In the genomic region with DNA sequence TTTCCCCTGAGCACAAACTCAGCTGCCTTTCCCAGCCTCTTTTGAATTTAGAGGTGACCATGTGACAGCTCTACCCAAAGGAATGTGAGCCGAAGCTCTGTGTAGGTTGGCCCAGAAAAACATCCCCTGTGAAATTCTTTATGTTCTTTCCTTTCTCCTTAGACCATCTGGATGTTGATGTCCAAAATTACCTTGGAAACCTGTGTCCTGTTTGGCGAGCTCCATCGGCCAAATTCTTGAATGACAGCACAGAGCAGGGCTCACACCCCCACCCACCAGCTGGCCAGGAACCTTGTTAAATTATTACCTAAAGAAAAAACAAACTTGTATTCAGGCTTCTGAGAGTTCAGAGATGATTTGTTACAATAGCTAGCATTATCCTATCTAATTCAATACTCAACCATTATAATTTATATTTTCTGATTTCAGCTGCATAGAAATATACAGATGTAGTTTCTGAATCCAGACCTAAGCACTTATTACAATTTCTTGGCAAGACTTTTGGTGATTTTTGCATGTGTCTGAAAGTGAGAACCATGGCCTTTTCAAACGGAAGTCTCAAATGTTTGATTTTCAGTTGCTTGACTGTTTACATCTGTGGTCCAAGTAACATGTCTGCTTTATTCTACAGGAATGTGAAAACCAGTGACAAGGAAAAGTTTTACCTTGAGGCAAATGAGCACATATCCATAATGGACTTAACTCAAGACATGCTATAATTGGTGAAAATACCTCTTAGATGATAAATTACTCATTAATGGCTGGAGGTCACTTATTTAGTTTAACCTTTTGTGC, we compare ENCODE assay signal across 1 cellular context.
TF ChIP-seq lines count a peak whose summit lies in the region.

No MANE protein-coding gene starts in this region.

TF ChIP-seq in GM23338, 12 proteins besides CTCF, POLR2A, EP300 and RAD21:
- TF ChIP-seq, protein P1, sequence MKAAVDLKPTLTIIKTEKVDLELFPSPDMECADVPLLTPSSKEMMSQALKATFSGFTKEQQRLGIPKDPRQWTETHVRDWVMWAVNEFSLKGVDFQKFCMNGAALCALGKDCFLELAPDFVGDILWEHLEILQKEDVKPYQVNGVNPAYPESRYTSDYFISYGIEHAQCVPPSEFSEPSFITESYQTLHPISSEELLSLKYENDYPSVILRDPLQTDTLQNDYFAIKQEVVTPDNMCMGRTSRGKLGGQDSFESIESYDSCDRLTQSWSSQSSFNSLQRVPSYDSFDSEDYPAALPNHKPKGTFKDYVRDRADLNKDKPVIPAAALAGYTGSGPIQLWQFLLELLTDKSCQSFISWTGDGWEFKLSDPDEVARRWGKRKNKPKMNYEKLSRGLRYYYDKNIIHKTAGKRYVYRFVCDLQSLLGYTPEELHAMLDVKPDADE (IDR thresholded peaks at IDR 0.05): no peak
- TF ChIP-seq POLR2AphosphoS5 (IDR thresholded peaks at IDR 0.05; ENCODE audit: low read depth) (no peak), STAT1 (IDR thresholded peaks at IDR 0.05; ENCODE audit: unreplicated experiment) (no peak), ZNF462 (CRISPR knock-in tag; IDR thresholded peaks at IDR 0.05) (no peak), ZNF114 (CRISPR knock-in tag; IDR thresholded peaks at IDR 0.05) (no peak), JUNB (IDR thresholded peaks at IDR 0.05; ENCODE audit: unreplicated experiment) (no peak), EZH2 (IDR thresholded peaks at IDR 0.05; ENCODE audit: low read depth, unreplicated experiment) (no peak), ZNF331 (CRISPR knock-in tag; IDR thresholded peaks at IDR 0.05; ENCODE audit: low read depth) (no peak)
